1 cellular context compared by ENCODE assay signal in genomic region chr11:74989269-74989655, GRCh38.
A peak's percentile ranks its signal among the peaks of the same experiment; 100 is the strongest.
TF ChIP-seq lines count a peak whose summit lies in the region.

No MANE protein-coding gene starts in this region.

TF ChIP-seq in HepG2, 621 proteins besides CTCF, POLR2A, EP300 and RAD21:
- no peak for TF ChIP-seq ZFP82 (CRISPR knock-in tag; IDR thresholded peaks at IDR 0.05; ENCODE audit: borderline replicate concordance)
- peak; percentile 46; the same call in 1 of the 2 replicates for TF ChIP-seq DDIT3 (CRISPR knock-in tag; IDR thresholded peaks at IDR 0.05)
- TF ChIP-seq, protein P1, sequence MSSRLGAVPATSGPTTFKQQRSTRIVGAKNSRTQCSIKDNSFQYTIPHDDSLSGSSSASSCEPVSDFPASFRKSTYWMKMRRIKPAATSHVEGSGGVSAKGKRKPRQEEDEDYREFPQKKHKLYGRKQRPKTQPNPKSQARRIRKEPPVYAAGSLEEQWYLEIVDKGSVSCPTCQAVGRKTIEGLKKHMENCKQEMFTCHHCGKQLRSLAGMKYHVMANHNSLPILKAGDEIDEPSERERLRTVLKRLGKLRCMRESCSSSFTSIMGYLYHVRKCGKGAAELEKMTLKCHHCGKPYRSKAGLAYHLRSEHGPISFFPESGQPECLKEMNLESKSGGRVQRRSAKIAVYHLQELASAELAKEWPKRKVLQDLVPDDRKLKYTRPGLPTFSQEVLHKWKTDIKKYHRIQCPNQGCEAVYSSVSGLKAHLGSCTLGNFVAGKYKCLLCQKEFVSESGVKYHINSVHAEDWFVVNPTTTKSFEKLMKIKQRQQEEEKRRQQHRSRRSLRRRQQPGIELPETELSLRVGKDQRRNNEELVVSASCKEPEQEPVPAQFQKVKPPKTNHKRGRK (CRISPR knock-in tag; IDR thresholded peaks at IDR 0.05), result no peak
- 0 out of 2 replicates have a peak, but pooled peaks have one; percentile 19 for TF ChIP-seq ZNF468 (CRISPR knock-in tag; IDR thresholded peaks at IDR 0.05)
- TF ChIP-seq, protein P2, sequence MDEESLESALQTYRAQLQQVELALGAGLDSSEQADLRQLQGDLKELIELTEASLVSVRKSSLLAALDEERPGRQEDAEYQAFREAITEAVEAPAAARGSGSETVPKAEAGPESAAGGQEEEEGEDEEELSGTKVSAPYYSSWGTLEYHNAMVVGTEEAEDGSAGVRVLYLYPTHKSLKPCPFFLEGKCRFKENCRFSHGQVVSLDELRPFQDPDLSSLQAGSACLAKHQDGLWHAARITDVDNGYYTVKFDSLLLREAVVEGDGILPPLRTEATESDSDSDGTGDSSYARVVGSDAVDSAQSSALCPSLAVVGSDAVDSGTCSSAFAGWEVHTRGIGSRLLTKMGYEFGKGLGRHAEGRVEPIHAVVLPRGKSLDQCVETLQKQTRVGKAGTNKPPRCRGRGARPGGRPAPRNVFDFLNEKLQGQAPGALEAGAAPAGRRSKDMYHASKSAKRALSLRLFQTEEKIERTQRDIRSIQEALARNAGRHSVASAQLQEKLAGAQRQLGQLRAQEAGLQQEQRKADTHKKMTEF (CRISPR knock-in tag; IDR thresholded peaks at IDR 0.05), result 0 out of 2 replicates have a peak, but pooled peaks have one; percentile 1
- TF ChIP-seq YEATS4 (CRISPR knock-in tag; IDR thresholded peaks at IDR 0.05; ENCODE audit: borderline replicate concordance), result 0 out of 2 replicates have a peak, but pooled peaks have one; percentile 9
- no peak for TF ChIP-seq CHD4 (IDR thresholded peaks at IDR 0.05; ENCODE audit: borderline replicate concordance, low read length)
- peak; percentile 1; the same call in 1 of the 2 replicates for TF ChIP-seq HOXA5 (CRISPR knock-in tag; IDR thresholded peaks at IDR 0.05)
- TF ChIP-seq ZNF501 (CRISPR knock-in tag; IDR thresholded peaks at IDR 0.05), result peak; percentile 12
- no peak for TF ChIP-seq HBP1 (CRISPR knock-in tag; IDR thresholded peaks at IDR 0.05; ENCODE audit: low read depth)
- no peak for TF ChIP-seq TGIF2 (CRISPR knock-in tag; IDR thresholded peaks at IDR 0.05)
- TF ChIP-seq PCBP1 (IDR thresholded peaks at IDR 0.05; ENCODE audit: borderline replicate concordance, low read depth, low read length), result no peak
- TF ChIP-seq ZNF253 (CRISPR knock-in tag; IDR thresholded peaks at IDR 0.05; ENCODE audit: borderline replicate concordance), result 0 out of 2 replicates have a peak, but pooled peaks have one; percentile 23
- peak; percentile 5; the same call in 1 of the 2 replicates for TF ChIP-seq ZNF605 (CRISPR knock-in tag; IDR thresholded peaks at IDR 0.05)
